1 cellular context compared by ENCODE assay signal in genomic region chr11:117300301-117300700, GRCh38.
TF ChIP-seq lines count a peak whose summit lies in the region.

No MANE protein-coding gene starts in this region.

TF ChIP-seq in GM23338, 12 proteins besides CTCF, POLR2A, EP300 and RAD21 (continued from another document):
- TF ChIP-seq, protein P1, sequence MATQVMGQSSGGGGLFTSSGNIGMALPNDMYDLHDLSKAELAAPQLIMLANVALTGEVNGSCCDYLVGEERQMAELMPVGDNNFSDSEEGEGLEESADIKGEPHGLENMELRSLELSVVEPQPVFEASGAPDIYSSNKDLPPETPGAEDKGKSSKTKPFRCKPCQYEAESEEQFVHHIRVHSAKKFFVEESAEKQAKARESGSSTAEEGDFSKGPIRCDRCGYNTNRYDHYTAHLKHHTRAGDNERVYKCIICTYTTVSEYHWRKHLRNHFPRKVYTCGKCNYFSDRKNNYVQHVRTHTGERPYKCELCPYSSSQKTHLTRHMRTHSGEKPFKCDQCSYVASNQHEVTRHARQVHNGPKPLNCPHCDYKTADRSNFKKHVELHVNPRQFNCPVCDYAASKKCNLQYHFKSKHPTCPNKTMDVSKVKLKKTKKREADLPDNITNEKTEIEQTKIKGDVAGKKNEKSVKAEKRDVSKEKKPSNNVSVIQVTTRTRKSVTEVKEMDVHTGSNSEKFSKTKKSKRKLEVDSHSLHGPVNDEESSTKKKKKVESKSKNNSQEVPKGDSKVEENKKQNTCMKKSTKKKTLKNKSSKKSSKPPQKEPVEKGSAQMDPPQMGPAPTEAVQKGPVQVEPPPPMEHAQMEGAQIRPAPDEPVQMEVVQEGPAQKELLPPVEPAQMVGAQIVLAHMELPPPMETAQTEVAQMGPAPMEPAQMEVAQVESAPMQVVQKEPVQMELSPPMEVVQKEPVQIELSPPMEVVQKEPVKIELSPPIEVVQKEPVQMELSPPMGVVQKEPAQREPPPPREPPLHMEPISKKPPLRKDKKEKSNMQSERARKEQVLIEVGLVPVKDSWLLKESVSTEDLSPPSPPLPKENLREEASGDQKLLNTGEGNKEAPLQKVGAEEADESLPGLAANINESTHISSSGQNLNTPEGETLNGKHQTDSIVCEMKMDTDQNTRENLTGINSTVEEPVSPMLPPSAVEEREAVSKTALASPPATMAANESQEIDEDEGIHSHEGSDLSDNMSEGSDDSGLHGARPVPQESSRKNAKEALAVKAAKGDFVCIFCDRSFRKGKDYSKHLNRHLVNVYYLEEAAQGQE (IDR thresholded peaks at IDR 0.05; ENCODE audit: unreplicated experiment), result no peak
- no peak for TF ChIP-seq EZH2 (IDR thresholded peaks at IDR 0.05; ENCODE audit: low read depth, unreplicated experiment)
